9 cellular contexts compared by ENCODE assay signal in the genomic region with DNA sequence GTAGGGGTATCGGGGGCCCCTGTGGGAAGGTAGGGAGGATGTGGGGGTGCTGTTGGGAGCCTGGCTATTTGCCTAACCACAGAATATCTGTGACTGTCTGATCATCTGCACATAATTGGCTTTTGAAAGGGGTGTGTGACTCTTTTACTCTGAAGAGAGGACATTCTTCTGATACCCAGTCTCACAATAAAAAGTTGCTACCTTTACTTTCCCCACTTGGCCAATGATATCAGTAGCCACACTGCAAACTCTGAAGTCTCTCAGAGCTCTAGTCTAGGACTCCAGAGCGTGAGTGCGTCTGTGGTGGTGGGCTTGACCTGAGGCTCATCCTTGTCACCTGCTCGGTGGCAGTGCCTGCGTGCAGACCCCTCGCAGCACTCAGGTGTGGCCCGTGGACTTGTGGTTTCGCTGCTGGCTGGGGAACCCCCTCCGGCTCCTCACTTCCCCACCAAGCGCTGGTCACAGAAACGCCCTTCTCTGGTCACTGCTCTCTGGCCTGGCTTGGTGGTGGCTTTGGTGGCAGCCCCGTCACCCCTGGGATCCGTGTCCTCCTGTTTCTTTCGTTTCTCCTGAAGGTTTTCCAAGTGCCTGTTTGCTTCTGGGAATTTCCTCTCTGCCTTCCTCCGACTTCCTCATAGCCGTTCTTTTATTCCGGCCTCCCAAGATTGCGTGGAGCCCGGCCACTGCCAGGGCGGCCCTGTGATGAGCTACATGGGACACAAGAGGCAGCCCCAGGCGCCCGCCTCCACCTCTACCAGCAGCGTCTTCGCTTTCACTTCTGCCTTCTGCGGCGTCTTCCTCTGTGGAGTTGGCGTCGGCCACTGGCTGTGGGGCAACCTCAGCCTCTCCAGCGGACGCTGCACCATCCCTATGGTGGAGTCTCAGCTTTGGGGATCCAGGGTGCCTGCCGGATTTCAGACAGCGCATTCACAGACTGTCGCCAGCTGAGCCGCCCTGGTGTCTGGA.
DNase-seq lines count a peak whose midpoint lies in the region; ATAC-seq and TF ChIP-seq lines count a peak whose summit lies in the region.
"Had no signal": no experiment of that assay in that cellular context is flagged by ENCODE, and none has a peak within 500 bp of the region (broad histone marks: within the 10 kb centered on the region; RNA-seq: fewer than 3 reads in every experiment).

No MANE protein-coding gene starts in this region.

- TF ChIP-seq CTCF in gastroesophageal sphincter (IDR thresholded peaks at IDR 0.05), result no peak
- no peak for TF ChIP-seq CTCF in esophagus muscularis mucosa (IDR thresholded peaks at IDR 0.05)

- no peak overlapping the region for H3K27ac ChIP-seq in CD8-positive, alpha-beta memory T cell (ENCODE audit: low read depth, low read length)
- H3K27ac ChIP-seq in gastroesophageal sphincter (no peak overlapping the region), esophagus muscularis mucosa (replicated peaks in 1 of 4) (no peak overlapping the region)

- H3K4me1 ChIP-seq in CD8-positive, alpha-beta memory T cell (ENCODE audit: insufficient read depth, low read length), result peaks cover 27% of the 10 kb centered on the region
- H3K4me1 ChIP-seq in gastroesophageal sphincter, result no peaks in the 10 kb centered on the region
- peaks cover 0 to 11% (median 0%) of the 10 kb centered on the region in 4 donors for H3K4me1 ChIP-seq in esophagus muscularis mucosa

- peak; percentile 74 for ATAC-seq in GM19351 (IDR thresholded peaks at IDR 0.05; ENCODE audit: unreplicated experiment)
- peak; percentile 88 for ATAC-seq in HG03280 (IDR thresholded peaks at IDR 0.05; ENCODE audit: unreplicated experiment)
- peak; percentile 59 for ATAC-seq in gastroesophageal sphincter

- no peak for TF ChIP-seq POLR2A in gastroesophageal sphincter (IDR thresholded peaks at IDR 0.05)
- no peak for TF ChIP-seq POLR2A in esophagus muscularis mucosa (IDR thresholded peaks at IDR 0.05; ENCODE audit: low read depth)

- H3K36me3 ChIP-seq in CD8-positive, alpha-beta memory T cell (ENCODE audit: insufficient read depth, low read length), result no peaks in the 10 kb centered on the region
- H3K36me3 ChIP-seq in gastroesophageal sphincter, result no peaks in the 10 kb centered on the region
- peaks cover 0 to 4% (median 0%) of the 10 kb centered on the region in 4 donors for H3K36me3 ChIP-seq in esophagus muscularis mucosa

- no peak for TF ChIP-seq EP300 in gastroesophageal sphincter (IDR thresholded peaks at IDR 0.05)
- no peak for TF ChIP-seq EP300 in esophagus muscularis mucosa (IDR thresholded peaks at IDR 0.05)

- H3K4me3 Mint-ChIP-seq in CD8-positive, alpha-beta memory T cell, result peak overlapping the region in 6 of 7 donors; percentile 66 to 87 (median 76)

- H3K36me3 Mint-ChIP-seq in CD8-positive, alpha-beta memory T cell, result peaks cover 0 to 4% (median 2%) of the 10 kb centered on the region in 3 donors

- H3K9me3 ChIP-seq in CD8-positive, alpha-beta memory T cell (ENCODE audit: low read length), result no peaks in the 10 kb centered on the region
- H3K9me3 ChIP-seq in gastroesophageal sphincter (no peaks in the 10 kb centered on the region), esophagus muscularis mucosa (no peaks in the 10 kb centered on the region)

- intact Hi-C loops in esophagus muscularis mucosa (cut with DNase I), result loop anchor here (5.0 kb wide), 1 partner anchor 80 kb away; no protein-coding TSS in a partner anchor

- CTCF ChIA-PET in CD8-positive, alpha-beta memory T cell (lab: Charles Lee), result no interaction called here

- 83 to 98% methylated on average over 9 to 21 of the region's 34 CpGs for WGBS in gastroesophageal sphincter (ENCODE audit: low coverage in 1 of 2), 2 donors
- WGBS in esophagus muscularis mucosa, result 93% methylated on average over 34 of the region's 34 CpGs

- POLR2A ChIA-PET in CD8-positive, alpha-beta memory T cell (lab: Charles Lee), result no interaction called here

- peaks cover 31 to 38% (median 35%) of the 10 kb centered on the region in 3 donors for H3K4me1 Mint-ChIP-seq in CD8-positive, alpha-beta memory T cell

- H3K27ac Mint-ChIP-seq in CD8-positive, alpha-beta memory T cell, result peak overlapping the region; percentile 43 to 93 (median 86)

- no peaks in the 10 kb centered on the region for H3K27me3 Mint-ChIP-seq in CD8-positive, alpha-beta memory T cell

- H3K9me3 Mint-ChIP-seq in CD8-positive, alpha-beta memory T cell, result peaks cover 0 to 4% (median 2%) of the 10 kb centered on the region in 5 donors

- no peak for DNase-seq in CD8-positive, alpha-beta memory T cell
- no peak for DNase-seq in SW480 (ENCODE audit: low spot score)
- no peak for DNase-seq in amniotic stem cell (lab: John Stamatoyannopoulos, UW)
- no peak for DNase-seq in SHP77 treated with DMSO at 0.1 percent for 48 hours (lab: John Stamatoyannopoulos, UW)
- DNase-seq in esophagus muscularis mucosa (ENCODE audit: extremely low spot score), result no peak
- DNase-seq: NCI-H146 had no signal

- H3K4me3 ChIP-seq in CD8-positive, alpha-beta memory T cell (ENCODE audit: low read length), result no peak overlapping the region
- H3K4me3 ChIP-seq in gastroesophageal sphincter, result no peak overlapping the region
- H3K4me3 ChIP-seq in esophagus muscularis mucosa, result no peak overlapping the region

- H3K27me3 ChIP-seq in CD8-positive, alpha-beta memory T cell (ENCODE audit: insufficient read depth, low read length, poor library complexity, severe bottlenecking), result no peaks in the 10 kb centered on the region
- H3K27me3 ChIP-seq in gastroesophageal sphincter (no peaks in the 10 kb centered on the region), esophagus muscularis mucosa (no peaks in the 10 kb centered on the region)
